ENCODE assay signal across 36 cellular contexts in genomic region chr12:5967645-5968415, GRCh38. TPM values are rescaled to one million over a fixed set of nuclear protein-coding genes. Genes with fewer than 3 reads are reported as not detected.
"Had no signal": no experiment of that assay in that cellular context is flagged by ENCODE, and none has a peak within 500 bp of the region (broad histone marks: within the 10 kb centered on the region; RNA-seq: fewer than 3 reads in every experiment).

No MANE protein-coding gene starts in this region.

- H3K4me1 Mint-ChIP-seq: activated B cell treated with CpG ODN at 0.5 μM for 24 hours had no signal

- DNase-seq: activated B cell treated with CpG ODN at 0.5 μM for 24 hours; activated CD4-positive, alpha-beta memory T cell treated with anti-CD3 and anti-CD28 coated beads for 36 hours; activated CD4-positive, alpha-beta T cell treated with anti-CD3 and anti-CD28 coated beads for 4 hours; activated CD4-positive, alpha-beta T cell treated with anti-CD3 and anti-CD28 coated beads, Interleukin-2, amount 50 U/mL, for 1 hour; activated CD4-positive, CD25-positive, alpha-beta regulatory T cell treated with anti-CD3 and anti-CD28 coated beads, Interleukin-2, amount 50 U/mL, for 72 hours; activated CD8-positive, alpha-beta memory T cell treated with anti-CD3 and anti-CD28 coated beads, Interleukin-2, amount 50 U/mL, for 4 hours; activated gamma-delta T cell treated with Interleukin-2 at 50 U/mL for 16 hours; activated naive CD4-positive, alpha-beta T cell treated with anti-CD3 and anti-CD28 coated beads for 36 hours; activated T-cell treated with anti-CD3 and anti-CD28 coated beads for 4 hours; activated T-cell treated with anti-CD3 and anti-CD28 coated beads, Interleukin-2, amount 50 U/mL, for 4 hours; adrenal gland; central memory CD4-positive, alpha-beta T cell; MM.1S; MV-4-11; NCI-H1092; NCI-H1436 treated with DMSO at 0.1 percent for 48 hours; NCI-H1694 treated with DMSO at 0.1 percent for 48 hours; NCI-H2029; NCI-H2171; NCI-H510A; NCI-H526; NCI-H748 treated with DMSO at 0.1 percent for 48 hours; NK-92 treated with Interleukin-12 subunit alpha and Interleukin-12 subunit beta, amount 100 ng/mL, for 24 hours; PC-9; Right ventricle myocardium superior; SW 1271; T-helper 1 cell; T-helper 2 cell; T-helper 9 cell had no signal

- H3K9me3 ChIP-seq: adrenal gland had no signal

- ATAC-seq: activated naive CD4-positive, alpha-beta T cell treated with anti-CD3 and anti-CD28 coated beads, Interleukin-2, amount 50 U/mL, for 72 hours; activated T-cell treated with anti-CD3 and anti-CD28 coated beads, Interleukin-2, amount 50 U/mL, for 4 hours had no signal

- H3K4me3 ChIP-seq: adrenal gland, PC-9 had no signal

- H3K36me3 ChIP-seq: adrenal gland had no signal

- H3K9me3 Mint-ChIP-seq: activated B cell treated with CpG ODN at 0.5 μM for 24 hours; activated CD4-positive, alpha-beta memory T cell treated with anti-CD3 and anti-CD28 coated beads for 36 hours; activated naive CD4-positive, alpha-beta T cell treated with anti-CD3 and anti-CD28 coated beads for 36 hours; activated naive CD4-positive, alpha-beta T cell treated with anti-CD3 and anti-CD28 coated beads, Interleukin-2, amount 50 U/mL, for 72 hours; activated T-cell treated with anti-CD3 and anti-CD28 coated beads, Interleukin-2, amount 50 U/mL, for 4 hours; activated T-helper 1 cell treated with anti-CD3 and anti-CD28 coated beads, Interleukin-12 subunit alpha, Interleukin-12 subunit beta, Interleukin-2, Interleukin-4 antibody, amounts not matched to agents 30 ng/mL and 10 ng/mL and 1 ng/mL, durations not matched to agents 14 hours and 24 hours and 36 hours; brain had no signal

- H3K27ac ChIP-seq: adrenal gland, KMS-11, PC-9, RWPE1, VCaP had no signal

- H3K4me3 Mint-ChIP-seq: activated B cell treated with CpG ODN at 0.5 μM for 24 hours; activated CD4-positive, alpha-beta memory T cell treated with anti-CD3 and anti-CD28 coated beads for 36 hours; activated naive CD4-positive, alpha-beta T cell treated with anti-CD3 and anti-CD28 coated beads for 36 hours; activated T-cell treated with anti-CD3 and anti-CD28 coated beads, Interleukin-2, amount 50 U/mL, for 4 hours; activated T-helper 1 cell treated with anti-CD3 and anti-CD28 coated beads, Interleukin-12 subunit alpha, Interleukin-12 subunit beta, Interleukin-2, Interleukin-4 antibody, amounts not matched to agents 30 ng/mL and 10 ng/mL and 1 ng/mL, durations not matched to agents 14 hours and 24 hours and 36 hours; brain had no signal

- H3K36me3 Mint-ChIP-seq: activated CD4-positive, alpha-beta memory T cell treated with anti-CD3 and anti-CD28 coated beads for 36 hours; activated naive CD4-positive, alpha-beta T cell treated with anti-CD3 and anti-CD28 coated beads, Interleukin-2, amount 50 U/mL, for 72 hours; brain had no signal

- H3K9ac ChIP-seq: KMS-11 had no signal

- H2AFZ ChIP-seq: PC-9 had no signal

- H3K4me1 ChIP-seq: adrenal gland had no signal

- H3K27ac Mint-ChIP-seq: activated B cell treated with CpG ODN at 0.5 μM for 24 hours; activated CD4-positive, alpha-beta memory T cell treated with anti-CD3 and anti-CD28 coated beads for 36 hours; activated naive CD4-positive, alpha-beta T cell treated with anti-CD3 and anti-CD28 coated beads for 36 hours; activated naive CD4-positive, alpha-beta T cell treated with anti-CD3 and anti-CD28 coated beads, Interleukin-2, amount 50 U/mL, for 72 hours; activated T-helper 1 cell treated with anti-CD3 and anti-CD28 coated beads, Interleukin-12 subunit alpha, Interleukin-12 subunit beta, Interleukin-2, Interleukin-4 antibody, amounts not matched to agents 30 ng/mL and 10 ng/mL and 1 ng/mL, durations not matched to agents 14 hours and 24 hours and 36 hours; brain had no signal

- H3K4me2 ChIP-seq: KMS-11, PC-9 had no signal

RNA-seq across cellular contexts. Expression of gene ANO2, which starts 22.8 kb away (rescaled TPM):
- total RNA-seq: activated B cell treated with CpG ODN at 0.5 μM for 24 hours; activated CD4-positive, alpha-beta memory T cell treated with anti-CD3 and anti-CD28 coated beads for 36 hours; activated naive CD4-positive, alpha-beta T cell treated with anti-CD3 and anti-CD28 coated beads for 36 hours; activated naive CD4-positive, alpha-beta T cell treated with anti-CD3 and anti-CD28 coated beads, Interleukin-2, amount 50 U/mL, for 72 hours; activated T-cell treated with anti-CD3 and anti-CD28 coated beads, Interleukin-2, amount 50 U/mL, for 4 hours; activated T-helper 1 cell treated with anti-CD3 and anti-CD28 coated beads, Interleukin-12 subunit alpha, Interleukin-12 subunit beta, Interleukin-2, Interleukin-4 antibody, amounts not matched to agents 30 ng/mL and 10 ng/mL and 1 ng/mL, durations not matched to agents 14 hours and 24 hours and 36 hours; bronchial epithelial cell; PC-9 had no signal
